1 cellular context compared by ENCODE assay signal in genomic region chr2:23624378-23624777, GRCh38.
TF ChIP-seq lines count a peak whose summit lies in the region.

No MANE protein-coding gene starts in this region.

TF ChIP-seq in HCT116, 20 proteins besides CTCF, POLR2A, EP300 and RAD21 (continued from another document):
- TF ChIP-seq YY1 (IDR thresholded peaks at IDR 0.05; ENCODE audit: extremely low read depth, insufficient replicate concordance, low read depth, low read length) (no peak), SIN3A (IDR thresholded peaks at IDR 0.05; ENCODE audit: low read depth) (no peak), CEBPB (IDR thresholded peaks at IDR 0.05; ENCODE audit: low read depth) (no peak), ELF1 (IDR thresholded peaks at IDR 0.05; ENCODE audit: borderline replicate concordance, low read depth) (no peak), CBX3 (IDR thresholded peaks at IDR 0.05; ENCODE audit: low read depth) (no peak), ZFX (IDR thresholded peaks at IDR 0.05) (no peak), EZH2phosphoT487 (IDR thresholded peaks at IDR 0.05; ENCODE audit: borderline replicate concordance) (no peak)
- TF ChIP-seq, protein P1, sequence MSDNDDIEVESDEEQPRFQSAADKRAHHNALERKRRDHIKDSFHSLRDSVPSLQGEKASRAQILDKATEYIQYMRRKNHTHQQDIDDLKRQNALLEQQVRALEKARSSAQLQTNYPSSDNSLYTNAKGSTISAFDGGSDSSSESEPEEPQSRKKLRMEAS (IDR thresholded peaks at IDR 0.05) = no peak
TF ChIP-seq in HCT116: peak in this region for 0.
